In the genomic region with DNA sequence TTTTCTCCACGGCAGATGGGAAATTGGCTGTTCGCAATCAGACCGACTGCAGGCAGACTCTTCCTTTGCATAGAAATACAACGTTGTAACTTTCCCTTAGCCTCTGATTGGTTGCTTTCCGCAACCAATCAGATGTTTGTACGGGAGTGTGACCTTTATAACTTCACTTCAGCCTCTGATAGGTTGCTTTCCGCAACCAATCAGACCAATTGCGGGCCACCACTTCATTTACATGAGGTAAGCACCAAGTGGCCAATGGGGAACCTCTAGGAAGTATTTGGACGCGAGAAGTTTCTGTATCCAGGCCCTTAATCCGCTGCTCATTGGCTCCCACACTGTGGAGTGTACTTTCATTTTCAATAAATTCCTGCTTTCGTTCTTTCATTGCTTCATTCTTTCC, we compare ENCODE assay signal across 1 cellular context.
TF ChIP-seq lines count a peak whose summit lies in the region.

No MANE protein-coding gene starts in this region.

TF ChIP-seq in K562, 482 proteins besides CTCF, POLR2A, EP300 and RAD21:
- TF ChIP-seq NFYB (IDR thresholded peaks at IDR 0.05; ENCODE audit: extremely low read depth, insufficient read length): peak; percentile 31
- TF ChIP-seq ZNF184 (CRISPR knock-in tag; IDR thresholded peaks at IDR 0.05): no peak
- no peak for TF ChIP-seq ID3 (CRISPR knock-in tag; IDR thresholded peaks at IDR 0.05)
- peak; percentile 67; the same call in 1 of the 2 replicates for TF ChIP-seq ID3 (tag; IDR thresholded peaks at IDR 0.05)
- no peak for TF ChIP-seq TAF1 (IDR thresholded peaks at IDR 0.05; ENCODE audit: control insufficient read depth, extremely low read depth, insufficient read depth, low read length, severe bottlenecking)
- TF ChIP-seq THRAP3 (IDR thresholded peaks at IDR 0.05; ENCODE audit: borderline replicate concordance): no peak
- no peak for TF ChIP-seq TSC22D4 (tag; IDR thresholded peaks at IDR 0.05)
